Comparison of ENCODE assay signal across 8 cellular contexts in genomic region chr10:96512524-96512991, GRCh38. TPM values are rescaled to one million over a fixed set of nuclear protein-coding genes. Genes with fewer than 3 reads are reported as not detected.
DNase-seq lines count a peak whose midpoint lies in the region; ATAC-seq and TF ChIP-seq lines count a peak whose summit lies in the region.

No MANE protein-coding gene starts in this region.

- H3K4me2 ChIP-seq in GM23338: peak overlapping the region; percentile 94

- 0 out of 2 replicates have a peak, but pooled peaks cover 4% of the 10 kb centered on the region for H3K9me2 ChIP-seq in GM23338 (ENCODE audit: insufficient read depth)

- H3K27ac ChIP-seq in GM23338 (ENCODE audit: low read depth): no peak overlapping the region
- no peak overlapping the region for H3K27ac ChIP-seq in cardiac muscle cell
- no peak overlapping the region for H3K27ac ChIP-seq in rectal smooth muscle tissue (ENCODE audit: low read depth, low read length)

- peak overlapping the region; percentile 84 for H3K4me3 Mint-ChIP-seq in GM23338
- peak overlapping the region; percentile 64 for H3K4me3 Mint-ChIP-seq in activated T-helper 1 cell treated with anti-CD3 and anti-CD28 coated beads, Interleukin-12 subunit alpha, Interleukin-12 subunit beta, Interleukin-2, Interleukin-4 antibody, amounts not matched to agents 30 ng/mL and 10 ng/mL and 1 ng/mL, durations not matched to agents 14 hours and 24 hours and 36 hours

- no peaks in the 10 kb centered on the region for H3F3A ChIP-seq in GM23338 (replicated peaks; ENCODE audit: low read depth)

- H2AFZ ChIP-seq in GM23338: peak overlapping the region; percentile 84

- intact Hi-C loops in activated T-helper 1 cell treated with anti-CD3 and anti-CD28 coated beads, Interleukin-12 subunit alpha, Interleukin-12 subunit beta, Interleukin-2, Interleukin-4 antibody, amounts not matched to agents 30 ng/mL and 10 ng/mL and 1 ng/mL, durations not matched to agents 14 hours and 24 hours and 36 hours (cut with micrococcal nuclease): loop anchor here (2.0 to 10.0 kb wide), 2 partner anchors 318 to 702 kb away; no protein-coding TSS in a partner anchor

- H3K79me2 ChIP-seq in GM23338 (replicated peaks; ENCODE audit: insufficient read depth): no peaks in the 10 kb centered on the region

- in situ Hi-C loops in ACHN (cut with HindIII; ENCODE audit: low pct_ligation_motif_present, low pct_unique_long_range_greater_than_20kb, low sequenced_read_pairs): no loop called here
- in situ Hi-C loops in KBM-7 (cut with MboI; ENCODE audit: low pct_unique_long_range_greater_than_20kb, low sequenced_read_pairs): no loop called here

- peaks cover 55% of the 10 kb centered on the region for H3K27me3 ChIP-seq in GM23338 (ENCODE audit: insufficient read depth)
- peaks cover 32% of the 10 kb centered on the region for H3K27me3 ChIP-seq in cardiac muscle cell
- H3K27me3 ChIP-seq in rectal smooth muscle tissue (ENCODE audit: control insufficient read depth, insufficient read depth, low read length): peaks cover 2% of the 10 kb centered on the region

- H3K27ac Mint-ChIP-seq in GM23338: no peak overlapping the region
- H3K27ac Mint-ChIP-seq in activated T-helper 1 cell treated with anti-CD3 and anti-CD28 coated beads, Interleukin-12 subunit alpha, Interleukin-12 subunit beta, Interleukin-2, Interleukin-4 antibody, amounts not matched to agents 30 ng/mL and 10 ng/mL and 1 ng/mL, durations not matched to agents 14 hours and 24 hours and 36 hours: no peak overlapping the region

- H3K27me3 Mint-ChIP-seq in GM23338 (ENCODE audit: insufficient read depth, low read depth, poor library complexity): peaks cover 39% of the 10 kb centered on the region
- peaks cover 35% of the 10 kb centered on the region for H3K27me3 Mint-ChIP-seq in activated T-helper 1 cell treated with anti-CD3 and anti-CD28 coated beads, Interleukin-12 subunit alpha, Interleukin-12 subunit beta, Interleukin-2, Interleukin-4 antibody, amounts not matched to agents 30 ng/mL and 10 ng/mL and 1 ng/mL, durations not matched to agents 14 hours and 24 hours and 36 hours (ENCODE audit: insufficient read depth)

- TF ChIP-seq CTCF in GM23338 (conservative IDR thresholded peaks at IDR 0.05; ENCODE audit: low read depth in 2 of 2): no peak; a peak in 1 of 4 replicates
- no peak for TF ChIP-seq CTCF in cardiac muscle cell (IDR thresholded peaks at IDR 0.05; ENCODE audit: low read depth, low read length)

- DNase-seq in ACHN (peak; percentile 70), GM23338 (ENCODE audit: low spot score) (peak; percentile 81), cardiac muscle cell (ENCODE audit: low read depth in 1 of 2, low spot score in 1 of 2) (peak; percentile 26 to 63), KBM-7 (no peak)
- DNase-seq in activated T-helper 1 cell treated with anti-CD3 and anti-CD28 coated beads, Interleukin-12 subunit alpha, Interleukin-12 subunit beta, Interleukin-2, Interleukin-4 antibody, amounts not matched to agents 30 ng/mL and 10 ng/mL and 1 ng/mL, durations not matched to agents 14 hours and 24 hours and 36 hours (ENCODE audit: low spot score): no peak
- DNase-seq in activated effector memory CD4-positive, alpha-beta T cell treated with anti-CD3 and anti-CD28 coated beads, Interleukin-2, amount 50 U/mL, for 16 hours: no peak
- no peak for DNase-seq in stimulated activated CD4-positive, alpha-beta T cell treated with anti-CD3 and anti-CD28 coated beads, Interleukin-4, amount 100 ng/mL, for 1 hour

- H3K4me3 ChIP-seq in GM23338 (peak overlapping the region; percentile 77), cardiac muscle cell (peak overlapping the region; percentile 33), rectal smooth muscle tissue (ENCODE audit: low read length) (peak overlapping the region; percentile 67)

- H3K36me3 Mint-ChIP-seq in GM23338 (ENCODE audit: low read depth): no peaks in the 10 kb centered on the region; the same call in 2 of the 3 replicates
- H3K36me3 Mint-ChIP-seq in activated T-helper 1 cell treated with anti-CD3 and anti-CD28 coated beads, Interleukin-12 subunit alpha, Interleukin-12 subunit beta, Interleukin-2, Interleukin-4 antibody, amounts not matched to agents 30 ng/mL and 10 ng/mL and 1 ng/mL, durations not matched to agents 14 hours and 24 hours and 36 hours (ENCODE audit: low read depth): no peaks in the 10 kb centered on the region

- no peak overlapping the region for H3K9ac ChIP-seq in rectal smooth muscle tissue (ENCODE audit: low read length)

- H3K9me3 ChIP-seq in cardiac muscle cell (ENCODE audit: low read depth): no peaks in the 10 kb centered on the region

- peaks cover 41% of the 10 kb centered on the region for H3K4me1 Mint-ChIP-seq in GM23338
- H3K4me1 Mint-ChIP-seq in activated T-helper 1 cell treated with anti-CD3 and anti-CD28 coated beads, Interleukin-12 subunit alpha, Interleukin-12 subunit beta, Interleukin-2, Interleukin-4 antibody, amounts not matched to agents 30 ng/mL and 10 ng/mL and 1 ng/mL, durations not matched to agents 14 hours and 24 hours and 36 hours (ENCODE audit: low read depth): peaks cover 7% of the 10 kb centered on the region

- peaks cover 32% of the 10 kb centered on the region for H3K4me1 ChIP-seq in GM23338 (ENCODE audit: insufficient read depth)
- H3K4me1 ChIP-seq in cardiac muscle cell (ENCODE audit: low read depth): peaks cover 5% of the 10 kb centered on the region
- H3K4me1 ChIP-seq in rectal smooth muscle tissue (ENCODE audit: control insufficient read depth, insufficient read depth, low read length): peaks cover 7% of the 10 kb centered on the region

- no peaks in the 10 kb centered on the region for H3K36me3 ChIP-seq in GM23338 (ENCODE audit: insufficient read depth)
- H3K36me3 ChIP-seq in cardiac muscle cell: no peaks in the 10 kb centered on the region
- H3K36me3 ChIP-seq in rectal smooth muscle tissue (ENCODE audit: control insufficient read depth, insufficient read depth, low read length): no peaks in the 10 kb centered on the region

- H3K9me3 Mint-ChIP-seq in GM23338: no peaks in the 10 kb centered on the region; the same call in 2 of the 3 replicates
- H3K9me3 Mint-ChIP-seq in activated T-helper 1 cell treated with anti-CD3 and anti-CD28 coated beads, Interleukin-12 subunit alpha, Interleukin-12 subunit beta, Interleukin-2, Interleukin-4 antibody, amounts not matched to agents 30 ng/mL and 10 ng/mL and 1 ng/mL, durations not matched to agents 14 hours and 24 hours and 36 hours: no peaks in the 10 kb centered on the region

- H4K20me1 ChIP-seq in GM23338 (replicated peaks; ENCODE audit: insufficient read depth): peaks cover 12% of the 10 kb centered on the region

- peak; percentile 11 for ATAC-seq in GM23338

TF ChIP-seq in GM23338, 12 proteins besides CTCF, POLR2A, EP300 and RAD21:
- TF ChIP-seq EZH2 (IDR thresholded peaks at IDR 0.05; ENCODE audit: low read depth, unreplicated experiment) (no peak), ETS1 (IDR thresholded peaks at IDR 0.05) (no peak), ZNF114 (CRISPR knock-in tag; IDR thresholded peaks at IDR 0.05) (no peak), POLR2AphosphoS5 (IDR thresholded peaks at IDR 0.05; ENCODE audit: low read depth) (no peak), JUNB (IDR thresholded peaks at IDR 0.05; ENCODE audit: unreplicated experiment) (no peak), ZNF331 (CRISPR knock-in tag; IDR thresholded peaks at IDR 0.05; ENCODE audit: low read depth) (no peak), CREB1 (CRISPR knock-in tag; IDR thresholded peaks at IDR 0.05; ENCODE audit: low read depth) (no peak), EZH2phosphoT487 (IDR thresholded peaks at IDR 0.05; ENCODE audit: unreplicated experiment) (no peak)

RNA-seq across cellular contexts. Expression of gene TLL2, which starts 1.2 kb away (rescaled TPM):
- 1.4 and 2.6 TPM in 2 replicates for total RNA-seq in GM23338 (2014; rRNA removed; shearing (Covaris generic))
- polyA plus RNA-seq in GM23338 (2016; fragmentation: Nextera tagmentation; extraction: Ambion mirVana): 2.8 and 3.0 TPM in 2 replicates
- total RNA-seq in activated T-helper 1 cell treated with anti-CD3 and anti-CD28 coated beads, Interleukin-12 subunit alpha, Interleukin-12 subunit beta, Interleukin-2, Interleukin-4 antibody, amounts not matched to agents 30 ng/mL and 10 ng/mL and 1 ng/mL, durations not matched to agents 14 hours and 24 hours and 36 hours: 0.07 TPM in 1 of 2 replicates, not detected in the other
- total RNA-seq in cardiac muscle cell: 0.15 and 0.28 TPM in 2 replicates
- polyA plus RNA-seq in cardiac muscle cell: 0.16 and 0.55 TPM in 2 replicates

Comparison
In these comparisons a context has a peak if more than half of its experiments do, and no peak if none do; other contexts are left out.
1. DNase-seq: peak in ACHN (single experiment), GM23338 (single experiment) and cardiac muscle cell (2 of 2); none in activated T-helper 1 cell treated with anti-CD3 and anti-CD28 coated beads, Interleukin-12 subunit alpha, Interleukin-12 subunit beta, Interleukin-2, Interleukin-4 antibody, amounts not matched to agents 30 ng/mL and 10 ng/mL and 1 ng/mL, durations not matched to agents 14 hours and 24 hours and 36 hours (single experiment), activated effector memory CD4-positive, alpha-beta T cell treated with anti-CD3 and anti-CD28 coated beads, Interleukin-2, amount 50 U/mL, for 16 hours (single experiment), stimulated activated CD4-positive, alpha-beta T cell treated with anti-CD3 and anti-CD28 coated beads, Interleukin-4, amount 100 ng/mL, for 1 hour (single experiment) and KBM-7 (single experiment).
2. Peak in every context shown above with its lines, with median percentiles within 50 percentile points of each other: H3K4me3 ChIP-seq.